Comparison of ENCODE assay signal across 26 cellular contexts in the genomic region with DNA sequence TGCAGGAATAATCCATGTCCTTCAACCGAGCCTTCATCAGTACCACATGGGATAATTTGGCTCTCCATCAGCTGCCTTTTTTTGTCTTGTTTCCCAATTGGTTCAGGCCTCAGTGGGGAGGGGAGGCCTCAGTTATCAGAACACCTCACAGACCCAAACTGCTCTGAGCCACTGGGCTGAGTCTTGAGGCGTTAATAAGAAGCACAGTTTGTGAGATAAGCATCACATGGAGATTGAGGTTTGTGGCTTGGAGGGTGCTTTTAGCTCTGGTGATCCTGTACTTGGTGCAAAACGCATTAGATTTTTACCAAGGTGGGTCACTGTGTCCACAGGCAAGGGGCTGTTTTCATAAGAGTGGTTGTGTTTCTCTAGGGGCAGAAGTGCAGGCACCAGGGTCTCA.
"Had no signal": no experiment of that assay in that cellular context is flagged by ENCODE, and none has a peak within 500 bp of the region (broad histone marks: within the 10 kb centered on the region; RNA-seq: fewer than 3 reads in every experiment).

No MANE protein-coding gene starts in this region.

- H3K27me3 Mint-ChIP-seq: activated CD4-positive, alpha-beta T cell treated with anti-CD3 and anti-CD28 coated beads, Interleukin-2, amount 10 ng/mL, durations not matched to agents 24 days and 14 days; activated CD8-positive, alpha-beta T cell treated with anti-CD3 and anti-CD28 coated beads for 36 hours had no signal

- H3K36me3 ChIP-seq: brain microvascular endothelial cell, SJCRH30 had no signal

- H3K9ac ChIP-seq: SK-N-SH had no signal

- H3K9me3 Mint-ChIP-seq: activated naive CD8-positive, alpha-beta T cell treated with anti-CD3 and anti-CD28 coated beads, Interleukin-2, amount 50 U/mL, for 24 hours had no signal

- H3K27ac ChIP-seq: brain microvascular endothelial cell, SJCRH30 had no signal

- H3K4me1 Mint-ChIP-seq: activated CD4-positive, alpha-beta T cell treated with anti-CD3 and anti-CD28 coated beads, Interleukin-2, amount 10 ng/mL, durations not matched to agents 24 days and 14 days; activated naive CD8-positive, alpha-beta T cell treated with anti-CD3 and anti-CD28 coated beads, Interleukin-2, amount 50 U/mL, for 24 hours had no signal

- H3K4me3 Mint-ChIP-seq: activated CD4-positive, alpha-beta T cell treated with anti-CD3 and anti-CD28 coated beads, Interleukin-2, amount 10 ng/mL, durations not matched to agents 24 days and 14 days; activated CD8-positive, alpha-beta T cell treated with anti-CD3 and anti-CD28 coated beads for 36 hours; activated naive CD4-positive, alpha-beta T cell treated with anti-CD3 and anti-CD28 coated beads for 36 hours; activated naive CD8-positive, alpha-beta T cell; activated naive CD8-positive, alpha-beta T cell treated with anti-CD3 and anti-CD28 coated beads, Interleukin-2, amount 50 U/mL, for 24 hours; activated T-cell treated with anti-CD3 and anti-CD28 coated beads, Interleukin-2, amount 50 U/mL, for 24 hours; T-helper 1 cell treated with Interleukin-12 subunit alpha and Interleukin-12 subunit beta and Interleukin-4 antibody, amounts not matched to agents 30 μg/mL and 1 μg/mL, for 36 hours; T-helper 2 cell treated with Interferon-gamma antibody and Interleukin-4, amounts not matched to agents 5 μg/mL and 100 μg/mL, for 36 hours had no signal

- H3K4me2 ChIP-seq: SK-N-SH had no signal

- H3K36me3 Mint-ChIP-seq: activated naive CD8-positive, alpha-beta T cell had no signal

- H3K27ac Mint-ChIP-seq: activated CD4-positive, alpha-beta T cell treated with anti-CD3 and anti-CD28 coated beads, Interleukin-2, amount 10 ng/mL, durations not matched to agents 24 days and 14 days; activated CD8-positive, alpha-beta T cell treated with anti-CD3 and anti-CD28 coated beads for 36 hours; activated naive CD4-positive, alpha-beta T cell treated with anti-CD3 and anti-CD28 coated beads for 36 hours; activated naive CD8-positive, alpha-beta T cell; activated naive CD8-positive, alpha-beta T cell treated with anti-CD3 and anti-CD28 coated beads, Interleukin-2, amount 50 U/mL, for 24 hours; activated T-cell treated with anti-CD3 and anti-CD28 coated beads, Interleukin-2, amount 50 U/mL, for 24 hours; T-helper 1 cell treated with Interleukin-12 subunit alpha and Interleukin-12 subunit beta and Interleukin-4 antibody, amounts not matched to agents 30 μg/mL and 1 μg/mL, for 36 hours; T-helper 2 cell treated with Interferon-gamma antibody and Interleukin-4, amounts not matched to agents 5 μg/mL and 100 μg/mL, for 36 hours had no signal

- H3K27me3 ChIP-seq: brain microvascular endothelial cell, SJCRH30 had no signal

- DNase-seq: activated CD4-positive, alpha-beta T cell treated with anti-CD3 and anti-CD28 coated beads, Interleukin-2, amount 10 ng/mL, durations not matched to agents 24 days and 14 days; activated CD4-positive, alpha-beta T cell treated with anti-CD3 and anti-CD28 coated beads, Interleukin-2, amount 50 U/mL, for 4 hours; activated CD8-positive, alpha-beta T cell treated with anti-CD3 and anti-CD28 coated beads for 36 hours; activated gamma-delta T cell treated with Interleukin-2 at 50 U/mL for 16 hours; activated naive CD4-positive, alpha-beta T cell treated with anti-CD3 and anti-CD28 coated beads for 36 hours; activated naive CD8-positive, alpha-beta T cell treated with anti-CD3 and anti-CD28 coated beads, Interleukin-2, amount 50 U/mL, for 24 hours; activated T-cell treated with anti-CD3 and anti-CD28 coated beads, Interleukin-2, amount 50 U/mL, for 24 hours; aorta; brain microvascular endothelial cell; central memory CD4-positive, alpha-beta T cell; NCI-H1092 treated with DMSO at 0.1 percent for 48 hours; NCI-H1417 treated with DMSO at 0.1 percent for 48 hours; NCI-H187 treated with DMSO at 0.1 percent for 48 hours; NCI-H2081 treated with DMSO at 0.1 percent for 48 hours; NCI-H226; NCI-H446 treated with DMSO at 0.1 percent for 48 hours; NCI-H524; NCI-H69; NCI-H82; SHP77; SJCRH30; SK-N-SH had no signal

- ATAC-seq: activated CD8-positive, alpha-beta T cell treated with anti-CD3 and anti-CD28 coated beads for 36 hours; activated naive CD8-positive, alpha-beta T cell treated with anti-CD3 and anti-CD28 coated beads, Interleukin-2, amount 50 U/mL, for 24 hours; Panc1 had no signal

- H3K4me3 ChIP-seq: SJCRH30 had no signal

- H3K9me3 ChIP-seq: SJCRH30, SK-N-SH had no signal
